ENCODE assay signal across 18 cellular contexts in genomic region chr13:49481788-49482187, GRCh38. TPM values are rescaled to one million over a fixed set of nuclear protein-coding genes. Genes with fewer than 3 reads are reported as not detected.
DNase-seq lines count a peak whose midpoint lies in the region; ATAC-seq and TF ChIP-seq lines count a peak whose summit lies in the region.
"Had no signal": no experiment of that assay in that cellular context is flagged by ENCODE, and none has a peak within 500 bp of the region (broad histone marks: within the 10 kb centered on the region; RNA-seq: fewer than 3 reads in every experiment).

No MANE protein-coding gene starts in this region.

- H3K4me2 ChIP-seq in mammary epithelial cell (ENCODE audit: insufficient read depth, low read depth, low read length) = no peak overlapping the region

- H3K27ac ChIP-seq in mammary epithelial cell (ENCODE audit: insufficient read depth, low read depth, low read length) (no peak overlapping the region), RWPE2 (ENCODE audit: poor library complexity, severe bottlenecking) (no peak overlapping the region)
- H3K27ac ChIP-seq: C4-2B had no signal

- ATAC-seq in RWPE2 (ENCODE audit: low read depth) (peak; percentile 51), esophagus mucosa (peak; percentile 87), GM21526 (IDR thresholded peaks at IDR 0.05; ENCODE audit: low FRiP score, unreplicated experiment) (no peak), Right ventricle myocardium inferior (no peak)
- ATAC-seq: HCT116 had no signal

- H3K4me1 ChIP-seq in mammary epithelial cell (ENCODE audit: insufficient read depth, low read length) (peaks cover 5% of the 10 kb centered on the region), RWPE2 (ENCODE audit: insufficient read depth, poor library complexity, severe bottlenecking) (no peaks in the 10 kb centered on the region)
- H3K4me1 ChIP-seq: BE2C had no signal

- DNase-seq in mammary epithelial cell (peak; percentile 21), MCF 10A (ENCODE audit: unreplicated experiment) (no peak), RWPE2 (ENCODE audit: low spot score) (no peak), progenitor cell of endocrine pancreas (ENCODE audit: low spot score, unreplicated experiment) (no peak), Ammon's horn (ENCODE audit: low spot score) (no peak), Right ventricle myocardium inferior (ENCODE audit: missing footprints) (no peak)
- DNase-seq: 8988T; BE2C; CD4-positive, alpha-beta T cell; DMS153; DMS79; GDM1; GOT3; H7 had no signal

- H3K4me3 ChIP-seq in mammary epithelial cell (replicated peaks in 1 of 3; ENCODE audit: insufficient read depth in 1 of 3, low read depth in 2 of 3, low read length in 3 of 3) (no peak overlapping the region), RWPE2 (ENCODE audit: severe bottlenecking) (no peak overlapping the region)

- POLR2A ChIA-PET in MCF 10A (lab: Yijun Ruan, JAX) = interaction anchor here (0.6 to 1.7 kb wide), 3 partner anchors 11 to 256 kb away, joined by 3 to 4 read pairs (median 3); no protein-coding TSS in a partner anchor

- H3K36me3 Mint-ChIP-seq in MCF 10A (ENCODE audit: insufficient read depth, unreplicated experiment) = peaks cover 45% of the 10 kb centered on the region
- H3K36me3 Mint-ChIP-seq in progenitor cell of endocrine pancreas (ENCODE audit: insufficient read depth) = peaks cover 10% of the 10 kb centered on the region

- no peaks in the 10 kb centered on the region for H4K20me1 ChIP-seq in mammary epithelial cell (ENCODE audit: insufficient read depth, low read length)

- H3K27me3 ChIP-seq in mammary epithelial cell (ENCODE audit: insufficient read depth, low read length) = no peaks in the 10 kb centered on the region
- H3K27me3 ChIP-seq in RWPE2 (ENCODE audit: insufficient read depth, poor library complexity, severe bottlenecking) = no peaks in the 10 kb centered on the region
- H3K27me3 ChIP-seq: BE2C had no signal

- no peak overlapping the region for H2AFZ ChIP-seq in mammary epithelial cell (ENCODE audit: low read depth, low read length)

- in situ Hi-C loops in mammary epithelial cell (cut with MboI; ENCODE audit: low sequenced_read_pairs in 2 of 2) = no loop called here

- H3K27ac Mint-ChIP-seq in MCF 10A (ENCODE audit: low read depth, unreplicated experiment) = no peak overlapping the region
- peak overlapping the region; percentile 18 for H3K27ac Mint-ChIP-seq in progenitor cell of endocrine pancreas
- H3K27ac Mint-ChIP-seq: CD4-positive, alpha-beta T cell had no signal

- no TSS peak for BruUV-seq in mammary epithelial cell (replicated peaks; lab: Mats Ljungman, UMichigan)
- BruUV-seq in MCF 10A (replicated peaks; lab: Mats Ljungman, UMichigan) = no TSS peak

- H3K27me3 Mint-ChIP-seq in MCF 10A (ENCODE audit: insufficient read depth, unreplicated experiment) = no peaks in the 10 kb centered on the region
- H3K27me3 Mint-ChIP-seq in progenitor cell of endocrine pancreas = no peaks in the 10 kb centered on the region
- H3K27me3 Mint-ChIP-seq: CD4-positive, alpha-beta T cell had no signal

- CTCF ChIA-PET in mammary epithelial cell (lab: Charles Lee; ENCODE audit: low non-redundant PET) (no interaction called here), MCF 10A (lab: Yijun Ruan, JAX) (interaction anchor here (0.6 to 0.7 kb wide), 3 partner anchors 32 to 308 kb away, joined by 5 to 8 read pairs (median 6); no protein-coding TSS in a partner anchor)

- H3K79me2 ChIP-seq in mammary epithelial cell (ENCODE audit: insufficient read depth, low read length) = no peaks in the 10 kb centered on the region

- H3K4me1 Mint-ChIP-seq in MCF 10A (ENCODE audit: insufficient read depth, unreplicated experiment) (no peaks in the 10 kb centered on the region), progenitor cell of endocrine pancreas (ENCODE audit: low read depth) (no peaks in the 10 kb centered on the region)

- no peaks in the 10 kb centered on the region for H3K9me3 ChIP-seq in mammary epithelial cell (replicated peaks; ENCODE audit: insufficient read depth, low read length)
- no peaks in the 10 kb centered on the region for H3K9me3 ChIP-seq in RWPE2 (ENCODE audit: severe bottlenecking)
- H3K9me3 ChIP-seq: BE2C had no signal

- no peak overlapping the region for H3K4me3 Mint-ChIP-seq in MCF 10A (ENCODE audit: unreplicated experiment)
- H3K4me3 Mint-ChIP-seq in progenitor cell of endocrine pancreas (ENCODE audit: low read depth) = no peak overlapping the region
- H3K4me3 Mint-ChIP-seq: CD4-positive, alpha-beta T cell had no signal

- TF ChIP-seq CTCF in mammary epithelial cell (conservative IDR thresholded peaks at IDR 0.05 in 1 of 2, IDR thresholded peaks at IDR 0.05 in 1 of 2; ENCODE audit: extremely low read depth in 1 of 2, insufficient read depth in 1 of 2, low read depth in 1 of 2, low read length in 2 of 2) = no peak
- TF ChIP-seq CTCF in MCF 10A (IDR thresholded peaks at IDR 0.05; ENCODE audit: unreplicated experiment) = no peak
- TF ChIP-seq CTCF in RWPE2 (IDR thresholded peaks at IDR 0.05; ENCODE audit: poor library complexity, severe bottlenecking) = no peak
- no peak for TF ChIP-seq CTCF in progenitor cell of endocrine pancreas (IDR thresholded peaks at IDR 0.05; ENCODE audit: unreplicated experiment)

- H3K36me3 ChIP-seq in mammary epithelial cell (ENCODE audit: insufficient read depth, low read length) = peaks cover 14% of the 10 kb centered on the region
- peaks cover 23% of the 10 kb centered on the region for H3K36me3 ChIP-seq in RWPE2 (ENCODE audit: low read depth)

- WGBS in mammary epithelial cell (ENCODE audit: low coverage, missing lambda C conversion rate) = 38% methylated on average over 5 of the region's 5 CpGs

- intact Hi-C loops in mammary epithelial cell (cut with micrococcal nuclease) = no loop called here
- intact Hi-C loops in MCF 10A (cut with micrococcal nuclease) = no loop called here
- intact Hi-C loops in Right ventricle myocardium inferior (cut with DNase I) = no loop called here

- dilution Hi-C loops in mammary epithelial cell (cut with HindIII; ENCODE audit: low sequenced_read_pairs) = no loop called here

- no peaks in the 10 kb centered on the region for H3K9me3 Mint-ChIP-seq in MCF 10A (ENCODE audit: unreplicated experiment)
- H3K9me3 Mint-ChIP-seq in progenitor cell of endocrine pancreas (ENCODE audit: low read depth) = no peaks in the 10 kb centered on the region
- H3K9me3 Mint-ChIP-seq: CD4-positive, alpha-beta T cell had no signal

- no peak overlapping the region for H3K9ac ChIP-seq in mammary epithelial cell (ENCODE audit: insufficient read depth, low read length)

RNA-seq across cellular contexts. Expression of gene PHF11, which starts 14.0 kb away (rescaled TPM):
- 10 to 100 TPM in 1 of 2 donors, 1 to 10 TPM in 1; 7.7 to 25.5 TPM for total RNA-seq in mammary epithelial cell
- polyA plus RNA-seq in mammary epithelial cell = 8.9 TPM
- polyA minus RNA-seq in mammary epithelial cell = not detected
- total RNA-seq in MCF 10A (2022) = 15.4 and 17.9 TPM in 2 replicates
- total RNA-seq in esophagus mucosa = 21.7 TPM
- 34.3 and 35.2 TPM in 2 replicates for total RNA-seq in progenitor cell of endocrine pancreas
- 20.0 TPM for total RNA-seq in Right ventricle myocardium inferior

RNA-seq across cellular contexts. Expression of gene SETDB2, which starts 37.7 kb away (rescaled TPM):
- total RNA-seq in mammary epithelial cell (10 to 100 TPM in 1 of 2 donors, 1 to 10 TPM in 1; 8.1 to 10.2 TPM), MCF 10A (2022) (6.1 and 7.3 TPM in 2 replicates), esophagus mucosa (5.1 TPM), progenitor cell of endocrine pancreas (11.5 and 12.1 TPM in 2 replicates), Right ventricle myocardium inferior (13.1 TPM)
- 2.2 TPM for polyA plus RNA-seq in mammary epithelial cell
- 4.1 TPM for polyA minus RNA-seq in mammary epithelial cell

RNA-seq across cellular contexts. Expression of gene CAB39L, which starts 37.9 kb away (rescaled TPM):
- total RNA-seq in mammary epithelial cell (1 to 10 TPM; 5.7 to 8.0 TPM), MCF 10A (2022) (6.2 and 11.1 TPM in 2 replicates), esophagus mucosa (11.8 TPM), progenitor cell of endocrine pancreas (8.8 and 10.5 TPM in 2 replicates), Right ventricle myocardium inferior (22.1 TPM)
- polyA plus RNA-seq in mammary epithelial cell = 3.6 TPM
- 1.6 TPM for polyA minus RNA-seq in mammary epithelial cell

Comparison
In these comparisons a context has a peak if more than half of its experiments do, and no peak if none do; other contexts are left out.
1. ATAC-seq: peak in RWPE2 (single experiment) and esophagus mucosa (single experiment); none in GM21526 (single experiment) and Right ventricle myocardium inferior (single experiment).